Comparison of ENCODE assay signal across 17 cellular contexts in the genomic region with DNA sequence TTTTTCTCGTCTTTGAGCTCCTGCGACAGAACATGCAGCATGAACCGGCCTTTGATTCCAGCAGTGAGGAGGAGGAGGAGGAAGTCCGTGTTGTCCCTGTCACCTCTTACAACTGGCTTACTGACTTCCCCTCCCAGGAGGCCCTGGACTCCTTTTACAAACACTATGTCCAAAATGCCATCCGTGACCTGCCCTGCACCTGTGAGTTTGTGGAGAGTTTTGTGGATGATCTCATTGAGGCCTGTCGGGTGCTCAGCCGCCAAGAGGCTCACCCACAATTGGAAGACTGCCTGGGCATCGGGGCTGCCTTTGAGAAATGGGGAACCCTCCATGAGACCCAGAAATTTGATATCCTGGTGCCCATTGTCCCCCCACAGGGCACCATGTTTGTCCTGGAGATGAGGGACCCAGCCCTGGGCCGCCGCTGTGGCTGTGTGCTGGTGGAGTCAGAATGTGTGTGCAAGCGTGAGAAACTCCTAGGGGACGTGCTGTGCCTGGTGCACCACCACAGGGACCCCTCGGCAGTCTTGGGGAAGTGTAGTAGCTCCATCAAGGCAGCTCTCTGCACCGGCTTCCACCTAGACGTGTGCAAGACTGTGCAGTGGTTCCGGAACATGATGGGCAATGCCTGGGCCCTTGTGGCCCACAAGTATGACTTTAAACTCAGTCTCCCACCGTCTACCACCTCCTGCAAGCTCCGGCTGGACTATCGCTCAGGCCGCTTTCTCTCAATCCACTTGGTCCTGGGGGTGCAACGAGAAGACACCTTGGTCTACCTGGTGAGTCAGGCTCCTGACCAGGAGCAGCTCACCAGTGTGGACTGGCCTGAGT. TPM values are rescaled to one million over a fixed set of nuclear protein-coding genes. Genes with fewer than 3 reads are reported as not detected.
DNase-seq lines count a peak whose midpoint lies in the region; ATAC-seq, FAIRE-seq and TF ChIP-seq lines count a peak whose summit lies in the region.
"Had no signal": no experiment of that assay in that cellular context is flagged by ENCODE, and none has a peak within 500 bp of the region (broad histone marks: within the 10 kb centered on the region; RNA-seq: fewer than 3 reads in every experiment).

No MANE protein-coding gene starts in this region.

- H3K9ac ChIP-seq in HepG2 (ENCODE audit: insufficient read depth, low read depth, low read length), result no peak overlapping the region

- H3K27me3 ChIP-seq in HepG2 (ENCODE audit: control insufficient read depth in 1 of 2, insufficient read depth in 2 of 2, low read length in 2 of 2) (peaks cover 0 to 11% of the 10 kb centered on the region in 2 experiments; a peak in 3 of 5 replicates), heart left ventricle (peaks cover 0 to 27% (median 11%) of the 10 kb centered on the region in 9 donors)
- H3K27me3 ChIP-seq: breast epithelium had no signal

- H3K9me3 ChIP-seq in HepG2 (ENCODE audit: low read length), result no peaks in the 10 kb centered on the region
- H3K9me3 ChIP-seq in heart left ventricle, result no peaks in the 10 kb centered on the region
- H3K9me3 ChIP-seq: breast epithelium, left lung, neutrophil, upper lobe of right lung had no signal

- in situ Hi-C loops in HepG2 (cut with HindIII; ENCODE audit: extremely low pct_ligation_motif_present, low pct_unique_long_range_greater_than_20kb), result no loop called here

- H3K27me3 Mint-ChIP-seq in stimulated activated naive CD8-positive, alpha-beta T cell treated with anti-CD3 and anti-CD28 coated beads, Interleukin-15, Interleukin-2, amounts not matched to agents 100 ng/mL and 50 ng/mL, for 24 hours, result peaks cover 5% of the 10 kb centered on the region
- peaks cover 0 to 4% of the 10 kb centered on the region in 2 donors for H3K27me3 Mint-ChIP-seq in T-cell
- H3K27me3 Mint-ChIP-seq: activated B cell treated with CpG ODN at 0.5 μM for 24 hours had no signal

- no peak overlapping the region for H3K4me3 ChIP-seq in HepG2 (replicated peaks in 1 of 3; ENCODE audit: insufficient read depth in 1 of 3, low read depth in 2 of 3, low read length in 3 of 3)
- H3K4me3 ChIP-seq in heart left ventricle, result no peak overlapping the region
- H3K4me3 ChIP-seq: left lung, upper lobe of right lung had no signal

- POLR2A ChIA-PET in T-cell (lab: Charles Lee), result no interaction called here
- POLR2A ChIA-PET in HepG2 (lab: Yijun Ruan, JAX), result interaction anchor here (1.7 to 3.6 kb wide), 3 partner anchors 8 to 22 kb away, joined by 4 to 43 read pairs (median 17); a partner anchor contains a TSS

- peaks cover 33% of the 10 kb centered on the region for H3K4me1 ChIP-seq in HepG2 (ENCODE audit: insufficient read depth, low read length)
- H3K4me1 ChIP-seq in heart left ventricle, result peaks cover 0 to 48% (median 17%) of the 10 kb centered on the region in 12 donors
- H3K4me1 ChIP-seq: upper lobe of right lung had no signal

- CTCF ChIA-PET in T-cell (lab: Charles Lee), result interaction anchor here in 1 of 2 donors (0.6 kb wide), 1 partner anchor 200 kb away, joined by 4 read pairs; no protein-coding TSS in a partner anchor
- CTCF ChIA-PET in HepG2 (lab: Yijun Ruan, JAX; ENCODE audit: low intra/inter-chr PET ratio, low total read pairs), result no interaction called here

- H3K4me1 Mint-ChIP-seq in stimulated activated naive CD8-positive, alpha-beta T cell treated with anti-CD3 and anti-CD28 coated beads, Interleukin-15, Interleukin-2, amounts not matched to agents 100 ng/mL and 50 ng/mL, for 24 hours (ENCODE audit: low read depth), result peaks cover 58% of the 10 kb centered on the region
- peaks cover 25 to 44% (median 30%) of the 10 kb centered on the region in 3 donors for H3K4me1 Mint-ChIP-seq in T-cell

- no peak for ATAC-seq in stimulated activated naive CD8-positive, alpha-beta T cell treated with anti-CD3 and anti-CD28 coated beads, Interleukin-15, Interleukin-2, amounts not matched to agents 100 U/mL and 50 U/mL, for 24 hours
- no peak for ATAC-seq in T-cell (replicated peaks in 1 of 4)
- no peak for ATAC-seq in HepG2
- ATAC-seq in heart left ventricle, result no peak
- ATAC-seq: left lung, upper lobe of right lung had no signal

- H3K4me2 ChIP-seq in HepG2 (ENCODE audit: low read depth, low read length), result no peak overlapping the region

- H2AFZ ChIP-seq in HepG2 (ENCODE audit: low read length), result no peak overlapping the region

- H3K79me2 ChIP-seq in HepG2 (ENCODE audit: insufficient read depth, low read length), result no peaks in the 10 kb centered on the region

- TSS peak; percentile 52 for BruUV-seq in HepG2 (replicated peaks; lab: Mats Ljungman, UMichigan)

- 96% methylated on average over 19 of the region's 21 CpGs for WGBS in HepG2 (ENCODE audit: low lambda C conversion rate)
- 92 to 95% (median 92%) methylated on average over 18 to 21 of the region's 21 CpGs for WGBS in heart left ventricle, 4 donors

- intact Hi-C loops in HepG2 (cut with micrococcal nuclease; ENCODE audit: unreplicated experiment) (loop anchor here (10.0 kb wide), 1 partner anchor 122 kb away; a partner anchor contains a TSS), heart left ventricle (cut with DNase I) (no loop called here)

- no peaks in the 10 kb centered on the region for H3K9me3 Mint-ChIP-seq in stimulated activated naive CD8-positive, alpha-beta T cell treated with anti-CD3 and anti-CD28 coated beads, Interleukin-15, Interleukin-2, amounts not matched to agents 100 ng/mL and 50 ng/mL, for 24 hours
- H3K9me3 Mint-ChIP-seq in T-cell, result no peaks in the 10 kb centered on the region
- H3K9me3 Mint-ChIP-seq: activated B cell treated with CpG ODN at 0.5 μM for 24 hours had no signal

- no peaks in the 10 kb centered on the region for H4K20me1 ChIP-seq in HepG2 (ENCODE audit: insufficient read depth, low read length)

- TF ChIP-seq EP300 in HepG2 (IDR thresholded peaks at IDR 0.05; ENCODE audit: low read depth in 2 of 2, low read length in 2 of 2), result no peak
- TF ChIP-seq EP300 in HepG2 (CRISPR knock-in tag; IDR thresholded peaks at IDR 0.05; ENCODE audit: borderline replicate concordance), result no peak

- H3K36me3 Mint-ChIP-seq in stimulated activated naive CD8-positive, alpha-beta T cell treated with anti-CD3 and anti-CD28 coated beads, Interleukin-15, Interleukin-2, amounts not matched to agents 100 ng/mL and 50 ng/mL, for 24 hours (ENCODE audit: low read depth), result peaks cover 45% of the 10 kb centered on the region
- H3K36me3 Mint-ChIP-seq in T-cell, result peaks cover 17% of the 10 kb centered on the region

- TF ChIP-seq POLR2A in HepG2 (IDR thresholded peaks at IDR 0.05; ENCODE audit: insufficient read depth in 1 of 2, low read depth in 2 of 2, low read length in 2 of 2) (no peak), heart left ventricle (IDR thresholded peaks at IDR 0.05) (no peak)

- no peak for DNase-seq in stimulated activated naive CD8-positive, alpha-beta T cell treated with anti-CD3 and anti-CD28 coated beads, Interleukin-15, Interleukin-2, amounts not matched to agents 100 U/mL and 50 U/mL, for 24 hours
- DNase-seq in T-cell (no peak), HepG2 (ENCODE audit: low spot score) (no peak), heart left ventricle (no peak), amniotic stem cell (lab: John Stamatoyannopoulos, UW) (no peak), SW 1271 (lab: John Stamatoyannopoulos, UW) (no peak)
- DNase-seq: activated B cell treated with CpG ODN at 0.5 μM for 24 hours, EL, left lung, midbrain, NCI-H1092, NCI-H2081, small intestine, upper lobe of right lung had no signal

- no peak for TF ChIP-seq CTCF in HepG2 (CRISPR knock-in tag; IDR thresholded peaks at IDR 0.05)
- no peak for TF ChIP-seq CTCF in heart left ventricle (IDR thresholded peaks at IDR 0.05)

- FAIRE-seq in HepG2 (lab: Jason Lieb, UNC), result no peak
- FAIRE-seq: small intestine had no signal

- H3K27ac ChIP-seq in HepG2 (ENCODE audit: extremely low read length, insufficient read depth, low read length) (no peak overlapping the region), heart left ventricle (no peak overlapping the region)
- H3K27ac ChIP-seq: left lung, neutrophil, upper lobe of right lung had no signal

- TF ChIP-seq RAD21 in HepG2 (CRISPR knock-in tag; IDR thresholded peaks at IDR 0.05), result no peak

- peak overlapping the region; percentile 96 for H3K4me3 Mint-ChIP-seq in stimulated activated naive CD8-positive, alpha-beta T cell treated with anti-CD3 and anti-CD28 coated beads, Interleukin-15, Interleukin-2, amounts not matched to agents 100 ng/mL and 50 ng/mL, for 24 hours
- H3K4me3 Mint-ChIP-seq in T-cell, result peak overlapping the region in 2 of 3 donors; percentile 18 to 41
- H3K4me3 Mint-ChIP-seq: activated B cell treated with CpG ODN at 0.5 μM for 24 hours had no signal

- H3K27ac Mint-ChIP-seq in stimulated activated naive CD8-positive, alpha-beta T cell treated with anti-CD3 and anti-CD28 coated beads, Interleukin-15, Interleukin-2, amounts not matched to agents 100 ng/mL and 50 ng/mL, for 24 hours, result no peak overlapping the region
- H3K27ac Mint-ChIP-seq in T-cell, result peak overlapping the region; percentile 79 to 91
- H3K27ac Mint-ChIP-seq: activated B cell treated with CpG ODN at 0.5 μM for 24 hours had no signal

- peaks cover 5 to 15% of the 10 kb centered on the region in 2 experiments; a peak in 4 of 5 replicates for H3K36me3 ChIP-seq in HepG2 (replicated peaks in 1 of 2; ENCODE audit: control insufficient read depth in 1 of 2, insufficient read depth in 2 of 2, low read length in 2 of 2)
- H3K36me3 ChIP-seq in heart left ventricle, result peaks cover 0 to 11% (median 0%) of the 10 kb centered on the region in 9 donors
- H3K36me3 ChIP-seq: breast epithelium, left lung, neutrophil, upper lobe of right lung had no signal

RNA-seq across cellular contexts. Expression of a gene that starts 2.1 kb away (rescaled TPM):
- total RNA-seq in T-cell (10 to 100 TPM in 4 of 5 donors, 1 to 10 TPM in 1; 3.9 to 13.7 (median 12.7) TPM), HepG2 (2016; rRNA removed; fragmentation: Illumina TruSeq; extraction: Trizol) (8.7 and 11.7 TPM in 2 replicates), heart left ventricle (1 to 10 TPM in 7 of 9 donors, under 1 TPM in 2; 0.65 to 3.8 (median 1.5) TPM)
- total RNA-seq in HepG2 (2016; cell fraction: cytosol; rRNA removed; fragmentation: Illumina TruSeq; extraction: Trizol; ENCODE audit: low read depth), result 1.8 TPM in 2 replicates
- 9.0 and 10.8 TPM in 2 replicates for total RNA-seq in HepG2 (2016; cell fraction: insoluble cytoplasmic fraction; rRNA removed; fragmentation: Illumina TruSeq; extraction: Trizol)
- 6.8 and 7.2 TPM in 2 replicates for total RNA-seq in HepG2 (2016; cell fraction: membrane; rRNA removed; fragmentation: Illumina TruSeq; extraction: Trizol)
- 7.6 and 9.0 TPM in 2 replicates for total RNA-seq in HepG2 (2016; cell fraction: nucleus; rRNA removed; fragmentation: Illumina TruSeq; extraction: Trizol)
- polyA plus RNA-seq in HepG2 (2011; rRNA removed) (4.3 and 6.3 TPM in 2 replicates), heart left ventricle (under 1 TPM; 0.80 to 0.83 TPM)
- polyA plus RNA-seq in HepG2 (2011; cell fraction: cytosol; rRNA removed), result 5.1 and 5.4 TPM in 2 replicates
- 4.6 and 5.3 TPM in 2 replicates for polyA plus RNA-seq in HepG2 (2011; cell fraction: nucleus; rRNA removed)
- polyA plus RNA-seq in HepG2 (2012), result 7.4 and 9.8 TPM in 2 replicates
- polyA plus RNA-seq in HepG2 (2016; cell fraction: cytosol; fragmentation: Illumina TruSeq; extraction: Trizol; ENCODE audit: low read depth), result 1.3 and 2.7 TPM in 2 replicates
- polyA plus RNA-seq in HepG2 (2016; cell fraction: insoluble cytoplasmic fraction; fragmentation: Illumina TruSeq; extraction: Trizol; ENCODE audit: low read depth), result 6.6 and 6.7 TPM in 2 replicates
- polyA plus RNA-seq in HepG2 (2016; cell fraction: membrane; fragmentation: Illumina TruSeq; extraction: Trizol; ENCODE audit: low read depth), result 2.8 and 3.9 TPM in 2 replicates
- polyA plus RNA-seq in HepG2 (2016; cell fraction: nucleus; fragmentation: Illumina TruSeq; extraction: Trizol; ENCODE audit: insufficient read depth, low read depth), result 11.2 and 11.5 TPM in 2 replicates
- 0.16 and 9.3 TPM in 2 replicates for polyA minus RNA-seq in HepG2 (2011; rRNA and poly(A)+ RNA removed; ENCODE audit: low replicate concordance)
- 3.9 and 4.1 TPM in 2 replicates for polyA minus RNA-seq in HepG2 (2011; cell fraction: cytosol; rRNA and poly(A)+ RNA removed)
- 2.7 TPM in 2 replicates for polyA minus RNA-seq in HepG2 (2011; cell fraction: nucleus; rRNA and poly(A)+ RNA removed)

RNA-seq across cellular contexts. Expression of a gene that starts 8.4 kb away (rescaled TPM):
- total RNA-seq in T-cell (1 to 10 TPM; 1.9 to 5.5 (median 4.0) TPM), HepG2 (2016; rRNA removed; fragmentation: Illumina TruSeq; extraction: Trizol) (48.8 and 66.9 TPM in 2 replicates), heart left ventricle (1 to 10 TPM in 1 of 9 donors, under 1 TPM in 8; 0.19 to 7.4 (median 0.48) TPM)
- 17.2 and 17.9 TPM in 2 replicates for total RNA-seq in HepG2 (2016; cell fraction: cytosol; rRNA removed; fragmentation: Illumina TruSeq; extraction: Trizol; ENCODE audit: low read depth)
- 51.2 and 65.6 TPM in 2 replicates for total RNA-seq in HepG2 (2016; cell fraction: insoluble cytoplasmic fraction; rRNA removed; fragmentation: Illumina TruSeq; extraction: Trizol)
- total RNA-seq in HepG2 (2016; cell fraction: membrane; rRNA removed; fragmentation: Illumina TruSeq; extraction: Trizol), result 23.8 and 28.9 TPM in 2 replicates
- total RNA-seq in HepG2 (2016; cell fraction: nucleus; rRNA removed; fragmentation: Illumina TruSeq; extraction: Trizol), result 27.0 and 29.9 TPM in 2 replicates
- polyA plus RNA-seq in HepG2 (2011; rRNA removed) (13.5 and 22.8 TPM in 2 replicates), heart left ventricle (under 1 TPM; 0.46 to 0.64 TPM)
- 15.0 and 23.3 TPM in 2 replicates for polyA plus RNA-seq in HepG2 (2011; cell fraction: cytosol; rRNA removed)
- polyA plus RNA-seq in HepG2 (2011; cell fraction: nucleus; rRNA removed), result 9.2 and 13.0 TPM in 2 replicates
- 7.8 and 19.4 TPM in 2 replicates for polyA plus RNA-seq in HepG2 (2012)
- 3.3 and 5.6 TPM in 2 replicates for polyA plus RNA-seq in HepG2 (2016; cell fraction: cytosol; fragmentation: Illumina TruSeq; extraction: Trizol; ENCODE audit: low read depth)
- 62.0 and 66.5 TPM in 2 replicates for polyA plus RNA-seq in HepG2 (2016; cell fraction: insoluble cytoplasmic fraction; fragmentation: Illumina TruSeq; extraction: Trizol; ENCODE audit: low read depth)
- 9.1 and 10.8 TPM in 2 replicates for polyA plus RNA-seq in HepG2 (2016; cell fraction: membrane; fragmentation: Illumina TruSeq; extraction: Trizol; ENCODE audit: low read depth)
- 35.6 and 38.5 TPM in 2 replicates for polyA plus RNA-seq in HepG2 (2016; cell fraction: nucleus; fragmentation: Illumina TruSeq; extraction: Trizol; ENCODE audit: insufficient read depth, low read depth)
- 29.4 and 107 TPM in 2 replicates for polyA minus RNA-seq in HepG2 (2011; rRNA and poly(A)+ RNA removed; ENCODE audit: low replicate concordance)
- 12.9 and 17.8 TPM in 2 replicates for polyA minus RNA-seq in HepG2 (2011; cell fraction: cytosol; rRNA and poly(A)+ RNA removed)
- polyA minus RNA-seq in HepG2 (2011; cell fraction: nucleus; rRNA and poly(A)+ RNA removed), result 9.4 and 16.4 TPM in 2 replicates

RNA-seq across cellular contexts. Expression of a gene that starts 21.9 kb away (rescaled TPM):
- total RNA-seq in T-cell, result 100 to 1,000 TPM; 200 to 254 (median 203) TPM
- total RNA-seq in HepG2 (2016; rRNA removed; fragmentation: Illumina TruSeq; extraction: Trizol), result 99.0 and 163 TPM in 2 replicates
- total RNA-seq in HepG2 (2016; cell fraction: cytosol; rRNA removed; fragmentation: Illumina TruSeq; extraction: Trizol; ENCODE audit: low read depth), result 47.2 and 52.9 TPM in 2 replicates
- total RNA-seq in HepG2 (2016; cell fraction: insoluble cytoplasmic fraction; rRNA removed; fragmentation: Illumina TruSeq; extraction: Trizol), result 96.1 and 157 TPM in 2 replicates
- total RNA-seq in HepG2 (2016; cell fraction: membrane; rRNA removed; fragmentation: Illumina TruSeq; extraction: Trizol), result 38.5 and 38.9 TPM in 2 replicates
- total RNA-seq in HepG2 (2016; cell fraction: nucleus; rRNA removed; fragmentation: Illumina TruSeq; extraction: Trizol), result 100 and 111 TPM in 2 replicates
- 228 and 232 TPM in 2 replicates for polyA plus RNA-seq in HepG2 (2011; rRNA removed)
- 208 and 241 TPM in 2 replicates for polyA plus RNA-seq in HepG2 (2011; cell fraction: cytosol; rRNA removed)
- polyA plus RNA-seq in HepG2 (2011; cell fraction: nucleus; rRNA removed), result 356 and 374 TPM in 2 replicates
- polyA plus RNA-seq in HepG2 (2012), result 140 and 148 TPM in 2 replicates
- 7.3 and 8.8 TPM in 2 replicates for polyA plus RNA-seq in HepG2 (2016; cell fraction: cytosol; fragmentation: Illumina TruSeq; extraction: Trizol; ENCODE audit: low read depth)
- 181 and 193 TPM in 2 replicates for polyA plus RNA-seq in HepG2 (2016; cell fraction: insoluble cytoplasmic fraction; fragmentation: Illumina TruSeq; extraction: Trizol; ENCODE audit: low read depth)
- polyA plus RNA-seq in HepG2 (2016; cell fraction: membrane; fragmentation: Illumina TruSeq; extraction: Trizol; ENCODE audit: low read depth), result 14.0 and 16.1 TPM in 2 replicates
- polyA plus RNA-seq in HepG2 (2016; cell fraction: nucleus; fragmentation: Illumina TruSeq; extraction: Trizol; ENCODE audit: insufficient read depth, low read depth), result 219 and 234 TPM in 2 replicates
- 554 and 704 TPM in 2 replicates for polyA minus RNA-seq in HepG2 (2011; rRNA and poly(A)+ RNA removed; ENCODE audit: low replicate concordance)
- polyA minus RNA-seq in HepG2 (2011; cell fraction: cytosol; rRNA and poly(A)+ RNA removed), result 179 and 186 TPM in 2 replicates
- 151 and 182 TPM in 2 replicates for polyA minus RNA-seq in HepG2 (2011; cell fraction: nucleus; rRNA and poly(A)+ RNA removed)
- total RNA-seq in heart left ventricle, result 10 to 100 TPM; 54.6 to 85.5 (median 66.6) TPM
- 10 to 100 TPM; 38.8 to 71.2 TPM for polyA plus RNA-seq in heart left ventricle
